ENCODE assay signal across 1 cellular context in the genomic region with DNA sequence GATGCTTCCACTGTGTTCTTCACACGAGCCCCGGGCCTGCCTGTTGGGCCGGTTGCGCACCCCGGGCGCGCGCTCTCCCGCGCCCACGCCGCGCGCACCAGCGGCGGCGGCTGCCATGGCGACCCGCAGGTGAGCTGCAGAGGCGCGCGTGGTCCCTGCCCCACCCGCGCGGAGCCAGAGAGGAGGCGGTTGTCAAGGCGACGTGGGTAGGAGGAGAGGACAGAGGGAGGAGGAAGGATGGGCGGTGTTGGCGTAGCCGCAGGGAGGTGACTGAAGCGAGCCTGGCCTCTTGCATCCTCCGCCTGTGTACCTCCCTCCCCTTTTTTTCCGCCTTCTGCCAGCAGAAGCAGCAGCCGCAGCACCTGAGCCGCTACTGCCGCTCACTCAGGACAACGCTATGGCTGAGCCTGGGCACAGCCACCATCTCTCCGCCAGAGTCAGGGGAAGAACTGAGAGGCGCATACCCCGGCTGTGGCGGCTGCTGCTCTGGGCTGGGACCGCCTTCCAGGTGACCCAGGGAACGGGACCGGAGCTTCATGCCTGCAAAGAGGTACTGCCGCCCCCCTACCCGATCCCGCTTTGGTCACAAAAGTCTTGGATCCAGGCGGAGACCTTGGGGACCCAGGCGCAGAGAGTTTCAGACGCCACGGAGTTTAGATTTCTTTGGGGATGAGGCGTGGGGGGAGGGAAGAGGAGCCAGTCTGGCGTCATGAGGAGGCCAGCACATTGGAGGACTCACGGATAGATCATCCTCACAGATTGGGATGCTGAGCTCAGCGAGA.
TF ChIP-seq lines count a peak whose summit lies in the region.

A gene with protein sequence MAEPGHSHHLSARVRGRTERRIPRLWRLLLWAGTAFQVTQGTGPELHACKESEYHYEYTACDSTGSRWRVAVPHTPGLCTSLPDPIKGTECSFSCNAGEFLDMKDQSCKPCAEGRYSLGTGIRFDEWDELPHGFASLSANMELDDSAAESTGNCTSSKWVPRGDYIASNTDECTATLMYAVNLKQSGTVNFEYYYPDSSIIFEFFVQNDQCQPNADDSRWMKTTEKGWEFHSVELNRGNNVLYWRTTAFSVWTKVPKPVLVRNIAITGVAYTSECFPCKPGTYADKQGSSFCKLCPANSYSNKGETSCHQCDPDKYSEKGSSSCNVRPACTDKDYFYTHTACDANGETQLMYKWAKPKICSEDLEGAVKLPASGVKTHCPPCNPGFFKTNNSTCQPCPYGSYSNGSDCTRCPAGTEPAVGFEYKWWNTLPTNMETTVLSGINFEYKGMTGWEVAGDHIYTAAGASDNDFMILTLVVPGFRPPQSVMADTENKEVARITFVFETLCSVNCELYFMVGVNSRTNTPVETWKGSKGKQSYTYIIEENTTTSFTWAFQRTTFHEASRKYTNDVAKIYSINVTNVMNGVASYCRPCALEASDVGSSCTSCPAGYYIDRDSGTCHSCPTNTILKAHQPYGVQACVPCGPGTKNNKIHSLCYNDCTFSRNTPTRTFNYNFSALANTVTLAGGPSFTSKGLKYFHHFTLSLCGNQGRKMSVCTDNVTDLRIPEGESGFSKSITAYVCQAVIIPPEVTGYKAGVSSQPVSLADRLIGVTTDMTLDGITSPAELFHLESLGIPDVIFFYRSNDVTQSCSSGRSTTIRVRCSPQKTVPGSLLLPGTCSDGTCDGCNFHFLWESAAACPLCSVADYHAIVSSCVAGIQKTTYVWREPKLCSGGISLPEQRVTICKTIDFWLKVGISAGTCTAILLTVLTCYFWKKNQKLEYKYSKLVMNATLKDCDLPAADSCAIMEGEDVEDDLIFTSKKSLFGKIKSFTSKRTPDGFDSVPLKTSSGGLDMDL (plus strand): TSS at position 329 of the 782 bp plus-strand sequence. CDS start 69 bp downstream, at position 398.

TF ChIP-seq in K562, 482 proteins besides CTCF, POLR2A, EP300 and RAD21 (continued from another document):
- TF ChIP-seq SP1 (CRISPR knock-in tag; IDR thresholded peaks at IDR 0.05) (no peak), KLF6 (CRISPR knock-in tag; IDR thresholded peaks at IDR 0.05; ENCODE audit: borderline replicate concordance) (no peak), MAZ (CRISPR knock-in tag; conservative IDR thresholded peaks at IDR 0.05 in 1 of 2, IDR thresholded peaks at IDR 0.05 in 1 of 2) (no peak), RFX1 (IDR thresholded peaks at IDR 0.05) (peak; percentile 43; the same call in 1 of the 2 replicates), HMG20A (CRISPR knock-in tag; conservative IDR thresholded peaks at IDR 0.05) (no peak)
- TF ChIP-seq, protein P1, sequence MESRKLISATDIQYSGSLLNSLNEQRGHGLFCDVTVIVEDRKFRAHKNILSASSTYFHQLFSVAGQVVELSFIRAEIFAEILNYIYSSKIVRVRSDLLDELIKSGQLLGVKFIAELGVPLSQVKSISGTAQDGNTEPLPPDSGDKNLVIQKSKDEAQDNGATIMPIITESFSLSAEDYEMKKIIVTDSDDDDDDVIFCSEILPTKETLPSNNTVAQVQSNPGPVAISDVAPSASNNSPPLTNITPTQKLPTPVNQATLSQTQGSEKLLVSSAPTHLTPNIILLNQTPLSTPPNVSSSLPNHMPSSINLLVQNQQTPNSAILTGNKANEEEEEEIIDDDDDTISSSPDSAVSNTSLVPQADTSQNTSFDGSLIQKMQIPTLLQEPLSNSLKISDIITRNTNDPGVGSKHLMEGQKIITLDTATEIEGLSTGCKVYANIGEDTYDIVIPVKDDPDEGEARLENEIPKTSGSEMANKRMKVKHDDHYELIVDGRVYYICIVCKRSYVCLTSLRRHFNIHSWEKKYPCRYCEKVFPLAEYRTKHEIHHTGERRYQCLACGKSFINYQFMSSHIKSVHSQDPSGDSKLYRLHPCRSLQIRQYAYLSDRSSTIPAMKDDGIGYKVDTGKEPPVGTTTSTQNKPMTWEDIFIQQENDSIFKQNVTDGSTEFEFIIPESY (CRISPR knock-in tag; IDR thresholded peaks at IDR 0.05), result peak; percentile 70
